ENCODE assay signal across 9 cellular contexts in genomic region chr3:11154036-11154952, GRCh38. TPM values are rescaled to one million over a fixed set of nuclear protein-coding genes. Genes with fewer than 3 reads are reported as not detected.
DNase-seq lines count a peak whose midpoint lies in the region; ATAC-seq and TF ChIP-seq lines count a peak whose summit lies in the region.
"Had no signal": no experiment of that assay in that cellular context is flagged by ENCODE, and none has a peak within 500 bp of the region (broad histone marks: within the 10 kb centered on the region; RNA-seq: fewer than 3 reads in every experiment).

Gene HRH1, plus strand, starts transcription at chr3:11154493. Its CDS starts 104,545 bp downstream, at chr3:11259038.

- H3K36me3 Mint-ChIP-seq in CD14-positive monocyte = peaks cover 0 to 9% of the 10 kb centered on the region in 2 donors
- H3K36me3 Mint-ChIP-seq in naive thymus-derived CD8-positive, alpha-beta T cell = no peaks in the 10 kb centered on the region

- no peaks in the 10 kb centered on the region for H3K9me3 ChIP-seq in esophagus (ENCODE audit: control insufficient read depth in 2 of 2, insufficient read depth in 1 of 2, low read depth in 1 of 2, low read length in 1 of 2)

- POLR2A ChIA-PET in naive thymus-derived CD8-positive, alpha-beta T cell (lab: Charles Lee) = no interaction called here

- H3K4me3 ChIP-seq in esophagus (ENCODE audit: low read depth in 1 of 2, low read length in 2 of 2) = peak within 1 kb of the TSS; percentile 50 to 51

- no peaks in the 10 kb centered on the region for H3K27me3 ChIP-seq in esophagus (ENCODE audit: control insufficient read depth in 1 of 2, insufficient read depth in 2 of 2, low read length in 2 of 2)

- no peak for TF ChIP-seq CTCF in CD14-positive monocyte (IDR thresholded peaks at IDR 0.05)

- peak within 1 kb of the TSS; percentile 57 to 85 for H3K4me3 Mint-ChIP-seq in CD14-positive monocyte
- H3K4me3 Mint-ChIP-seq in naive thymus-derived CD8-positive, alpha-beta T cell = peak within 1 kb of the TSS in 8 of 10 donors; percentile 7 to 59 (median 52)
- H3K4me3 Mint-ChIP-seq: central memory CD8-positive, alpha-beta T cell had no signal

- peaks cover 0 to 11% (median 8%) of the 10 kb centered on the region in 7 donors for H3K9me3 Mint-ChIP-seq in CD14-positive monocyte
- peaks cover 0 to 1% (median 0%) of the 10 kb centered on the region in 9 donors for H3K9me3 Mint-ChIP-seq in naive thymus-derived CD8-positive, alpha-beta T cell
- H3K9me3 Mint-ChIP-seq: central memory CD8-positive, alpha-beta T cell had no signal

- H3K4me1 Mint-ChIP-seq in CD14-positive monocyte = peaks cover 36% of the 10 kb centered on the region
- H3K4me1 Mint-ChIP-seq in naive thymus-derived CD8-positive, alpha-beta T cell = peaks cover 2 to 16% (median 12%) of the 10 kb centered on the region in 4 donors
- H3K4me1 Mint-ChIP-seq: central memory CD8-positive, alpha-beta T cell had no signal

- intact Hi-C loops in CD14-positive monocyte (cut with micrococcal nuclease) (loop anchor here in 1 of 2 donors (10.0 kb wide), 1 partner anchor 89 kb away; no protein-coding TSS in a partner anchor), posterior vena cava (cut with DNase I) (loop anchor here in 1 of 2 donors (10.0 kb wide), 1 partner anchor 171 kb away; no protein-coding TSS in a partner anchor)

- no peaks in the 10 kb centered on the region for H3K4me1 ChIP-seq in esophagus (ENCODE audit: control insufficient read depth in 2 of 2, insufficient read depth in 2 of 2, low read length in 1 of 2)

- no peaks in the 10 kb centered on the region for H3K36me3 ChIP-seq in esophagus (ENCODE audit: control insufficient read depth in 2 of 2, insufficient read depth in 2 of 2, low read length in 1 of 2)

- H3K27me3 Mint-ChIP-seq in CD14-positive monocyte (ENCODE audit: low read depth in 3 of 3) = peaks cover 29 to 40% (median 38%) of the 10 kb centered on the region in 3 donors
- peaks cover 32 to 61% (median 44%) of the 10 kb centered on the region in 5 donors for H3K27me3 Mint-ChIP-seq in naive thymus-derived CD8-positive, alpha-beta T cell

- H3K27ac ChIP-seq in esophagus (ENCODE audit: low read depth in 2 of 2, low read length in 1 of 2) = peak within 1 kb of the TSS in 1 of 2 donors; percentile 69

- ATAC-seq in naive thymus-derived CD8-positive, alpha-beta T cell = no peak

- 1% methylated on average over 59 to 98 of the region's 98 CpGs for WGBS in esophagus, 2 donors

- DNase-seq in CD14-positive monocyte (ENCODE audit: low spot score) (no peak), RPMI7951 (ENCODE audit: low read depth) (peak; percentile 37), NCI-H2227 (lab: John Stamatoyannopoulos, UW; ENCODE audit: unreplicated experiment) (no peak), activated gamma-delta T cell (lab: John Stamatoyannopoulos, UW) (no peak), posterior vena cava (ENCODE audit: low spot score) (no peak)
- DNase-seq in naive thymus-derived CD8-positive, alpha-beta T cell = no peak
- DNase-seq in activated effector memory CD4-positive, alpha-beta T cell treated with anti-CD3 and anti-CD28 coated beads, Interleukin-2, amount 50 U/mL, for 16 hours = no peak

- peak within 1 kb of the TSS in 1 of 7 donors; percentile 9 for H3K27ac Mint-ChIP-seq in CD14-positive monocyte
- H3K27ac Mint-ChIP-seq in naive thymus-derived CD8-positive, alpha-beta T cell = no peak within 1 kb of the TSS

RNA-seq across cellular contexts. Expression of gene HRH1, which starts in this region (rescaled TPM):
- polyA plus RNA-seq in CD14-positive monocyte (under 1 TPM in 1 of 2 donors, not detected in 1; 0.08 TPM), esophagus (1 to 10 TPM; 1.2 to 2.2 TPM)
- 18.8 and 22.6 TPM in 2 replicates for total RNA-seq in RPMI7951 (2014; rRNA removed; shearing (Covaris generic))
- not detected for total RNA-seq in naive thymus-derived CD8-positive, alpha-beta T cell
- polyA plus RNA-seq in naive thymus-derived CD8-positive, alpha-beta T cell = not detected
- total RNA-seq in posterior vena cava = 10 to 100 TPM in 1 of 2 donors, 1 to 10 TPM in 1; 5.5 to 11.4 TPM

Comparison
In these comparisons a context has a peak if more than half of its experiments do, and no peak if none do; other contexts are left out.
1. RNA of gene HRH1 (total RNA-seq): 18.8 to 22.6 TPM in RPMI7951 and 5.5 to 11.4 TPM in posterior vena cava; not detected in naive thymus-derived CD8-positive, alpha-beta T cell; every median in the first group is over 4 times any median in the second.